13 cellular contexts compared by ENCODE assay signal in genomic region chr10:72106896-72107295, GRCh38. TPM values are rescaled to one million over a fixed set of nuclear protein-coding genes. Genes with fewer than 3 reads are reported as not detected.
DNase-seq lines count a peak whose midpoint lies in the region; ATAC-seq and TF ChIP-seq lines count a peak whose summit lies in the region.
"Had no signal": no experiment of that assay in that cellular context is flagged by ENCODE, and none has a peak within 500 bp of the region (broad histone marks: within the 10 kb centered on the region; RNA-seq: fewer than 3 reads in every experiment).

No MANE protein-coding gene starts in this region.

- H3K27ac ChIP-seq in breast epithelium, result no peak overlapping the region
- peak overlapping the region; percentile 67 for H3K27ac ChIP-seq in Panc1 (ENCODE audit: low read length)
- peak overlapping the region in 52 of 59 donors; percentile 24 to 88 (median 74) for H3K27ac ChIP-seq in dorsolateral prefrontal cortex
- peak overlapping the region; percentile 55 for H3K27ac ChIP-seq in temporal lobe (ENCODE audit: low read depth, low read length)
- H3K27ac ChIP-seq: gastrocnemius medialis had no signal

- TSS peak; percentile 62 for BruUV-seq in MCF 10A (replicated peaks; lab: Mats Ljungman, UMichigan)
- BruUV-seq in Panc1 (replicated peaks; lab: Mats Ljungman, UMichigan), result no TSS peak

- H3K4me3 ChIP-seq in breast epithelium, result no peak overlapping the region
- H3K4me3 ChIP-seq in Panc1 (ENCODE audit: low read depth in 2 of 2, low read length in 2 of 2), result no peak overlapping the region
- no peak overlapping the region for H3K4me3 ChIP-seq in dorsolateral prefrontal cortex
- H3K4me3 ChIP-seq: gastrocnemius medialis, tibial nerve had no signal

- H3K4me1 ChIP-seq in breast epithelium (no peaks in the 10 kb centered on the region), Panc1 (ENCODE audit: control insufficient read depth, insufficient read depth, low read length) (peaks cover 36% of the 10 kb centered on the region)

- POLR2A ChIA-PET in MCF 10A (lab: Yijun Ruan, JAX), result no interaction called here
- POLR2A ChIA-PET in Panc1 (lab: Charles Lee), result no interaction called here

- DNase-seq in MCF 10A (ENCODE audit: unreplicated experiment) (no peak), breast epithelium (ENCODE audit: low spot score in 2 of 2) (no peak), Panc1 (ENCODE audit: low read depth, low spot score) (no peak), dorsolateral prefrontal cortex (no peak), GM03348 (ENCODE audit: low spot score) (no peak)
- DNase-seq: gastrocnemius medialis, NCI-H2081 treated with DMSO at 0.1 percent for 48 hours, Right ventricle myocardium superior had no signal

- TF ChIP-seq POLR2A in breast epithelium (IDR thresholded peaks at IDR 0.05), result no peak

- no peak overlapping the region for H3K27ac Mint-ChIP-seq in MCF 10A (ENCODE audit: low read depth, unreplicated experiment)

- no peaks in the 10 kb centered on the region for H3K27me3 Mint-ChIP-seq in MCF 10A (ENCODE audit: insufficient read depth, unreplicated experiment)
- H3K27me3 Mint-ChIP-seq: progenitor cell of endocrine pancreas had no signal

- TF ChIP-seq CTCF in MCF 10A (IDR thresholded peaks at IDR 0.05; ENCODE audit: unreplicated experiment) (no peak), breast epithelium (IDR thresholded peaks at IDR 0.05) (no peak), Panc1 (IDR thresholded peaks at IDR 0.05) (no peak), dorsolateral prefrontal cortex (IDR thresholded peaks at IDR 0.05 in 54 of 56, conservative IDR thresholded peaks at IDR 0.05 in 2 of 56; ENCODE audit: low read depth in 1 of 56, partially characterized antibody in 56 of 56) (no peak)

- H3K9me3 ChIP-seq in breast epithelium (no peaks in the 10 kb centered on the region), Panc1 (ENCODE audit: control insufficient read depth, insufficient read depth, low read depth, low read length) (no peaks in the 10 kb centered on the region)
- H3K9me3 ChIP-seq: gastrocnemius medialis, tibial nerve had no signal

- H3K36me3 ChIP-seq in breast epithelium, result no peaks in the 10 kb centered on the region
- H3K36me3 ChIP-seq in Panc1 (ENCODE audit: control insufficient read depth, insufficient read depth, low read length), result no peaks in the 10 kb centered on the region

- H3K9me3 Mint-ChIP-seq in MCF 10A (ENCODE audit: unreplicated experiment), result no peaks in the 10 kb centered on the region

- H3K4me3 Mint-ChIP-seq in MCF 10A (ENCODE audit: unreplicated experiment), result no peak overlapping the region

- intact Hi-C loops in MCF 10A (cut with micrococcal nuclease), result no loop called here
- intact Hi-C loops in breast epithelium (cut with DNase I; ENCODE audit: low total_unique reads), result no loop called here
- intact Hi-C loops in Panc1 (cut with micrococcal nuclease; ENCODE audit: unreplicated experiment), result no loop called here
- intact Hi-C loops in dorsolateral prefrontal cortex (cut with DNase I), result no loop called here

- ATAC-seq in Panc1 (no peak), GM21786 (IDR thresholded peaks at IDR 0.05; ENCODE audit: unreplicated experiment) (no peak), HG03095 (IDR thresholded peaks at IDR 0.05; ENCODE audit: unreplicated experiment) (no peak)
- ATAC-seq: gastrocnemius medialis had no signal

- H3K36me3 Mint-ChIP-seq in MCF 10A (ENCODE audit: insufficient read depth, unreplicated experiment), result peaks cover 10% of the 10 kb centered on the region

- in situ Hi-C loops in Panc1 (cut with HindIII; ENCODE audit: low pct_unique_long_range_greater_than_20kb, low sequenced_read_pairs), result no loop called here

- CTCF ChIA-PET in MCF 10A (lab: Yijun Ruan, JAX) (interaction anchor here (0.6 to 0.7 kb wide), 2 partner anchors 61 to 115 kb away, joined by 3 to 5 read pairs; no protein-coding TSS in a partner anchor), Panc1 (lab: Charles Lee) (no interaction called here)

- H3K27me3 ChIP-seq in breast epithelium, result no peaks in the 10 kb centered on the region
- H3K27me3 ChIP-seq in Panc1 (ENCODE audit: control insufficient read depth, insufficient read depth, low read length), result no peaks in the 10 kb centered on the region
- H3K27me3 ChIP-seq in dorsolateral prefrontal cortex, result no peaks in the 10 kb centered on the region
- H3K27me3 ChIP-seq: gastrocnemius medialis, tibial nerve had no signal

- H3K4me1 Mint-ChIP-seq in MCF 10A (ENCODE audit: insufficient read depth, unreplicated experiment), result peaks cover 18% of the 10 kb centered on the region

RNA-seq across cellular contexts. Expression of gene SPOCK2, which starts 18.5 kb away (rescaled TPM):
- total RNA-seq in MCF 10A (2022) (1.2 and 1.3 TPM in 2 replicates), breast epithelium (1 to 10 TPM; 3.9 to 4.5 (median 4.1) TPM), Panc1 (2021; ENCODE audit: unreplicated experiment) (4.8 TPM), dorsolateral prefrontal cortex (100 to 1,000 TPM in 119 of 120 experiments, 10 to 100 TPM in 1; 94.6 to 335 (median 260) TPM), temporal lobe (25.8 TPM)
- 4.2 TPM for polyA plus RNA-seq in Panc1 (2012; ENCODE audit: insufficient read length)

Comparison
In these comparisons a context has a peak if more than half of its experiments do, and no peak if none do; other contexts are left out.
1. H3K27ac ChIP-seq: peak in Panc1 (single experiment), dorsolateral prefrontal cortex (52 of 59) and temporal lobe (single experiment); none in breast epithelium (0 of 2).